In the genomic region with DNA sequence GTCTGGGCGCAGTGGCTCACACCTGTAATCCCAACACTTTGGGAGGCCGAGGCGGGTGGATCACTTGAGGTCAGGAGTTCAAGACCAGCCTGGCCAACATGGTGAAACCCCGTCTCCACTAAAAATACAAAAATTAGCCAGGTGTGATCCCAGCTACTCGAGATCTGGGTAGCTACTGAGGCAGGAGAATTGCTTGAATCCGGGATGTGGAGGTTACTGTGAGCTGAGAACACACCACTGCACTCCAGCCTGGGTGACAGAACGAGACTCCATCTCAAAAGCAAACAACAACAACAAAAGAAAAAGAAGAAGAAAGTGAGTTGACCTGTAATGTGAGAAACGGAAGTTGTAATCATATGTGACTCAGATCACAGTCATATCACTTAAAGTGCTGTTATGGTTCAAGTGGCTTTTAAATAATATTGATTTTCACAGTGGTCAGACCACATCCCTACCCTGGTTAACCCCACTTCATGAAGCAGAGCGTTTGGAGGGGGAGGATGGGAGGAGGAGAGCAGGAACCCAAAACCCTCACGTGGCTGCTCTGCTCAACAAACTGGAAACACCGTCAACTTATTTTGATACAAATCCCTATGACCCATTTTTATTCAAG, we compare ENCODE assay signal across 10 cellular contexts. TPM values are rescaled to one million over a fixed set of nuclear protein-coding genes. Genes with fewer than 3 reads are reported as not detected.
DNase-seq lines count a peak whose midpoint lies in the region; ATAC-seq and TF ChIP-seq lines count a peak whose summit lies in the region.
"Not testable (repeated sequence)": the region's sequence is repeated elsewhere in the genome, so short reads cannot be mapped to it uniquely, and the experiment has no call there.
"Had no signal": no experiment of that assay in that cellular context is flagged by ENCODE, and none has a peak within 500 bp of the region (broad histone marks: within the 10 kb centered on the region; RNA-seq: fewer than 3 reads in every experiment).

No MANE protein-coding gene starts in this region.

- peak overlapping the region; percentile 83 for H3K27ac Mint-ChIP-seq in activated naive CD8-positive, alpha-beta T cell treated with anti-CD3 and anti-CD28 coated beads, Interleukin-2, amount 50 U/mL, for 24 hours

- not testable (repeated sequence) for H4K91ac ChIP-seq in IMR-90 (ENCODE audit: insufficient read depth, low read depth, low read length)

- in situ Hi-C loops in IMR-90 (cut with MboI; ENCODE audit: low sequenced_read_pairs): not testable (repeated sequence)

- not testable (repeated sequence) for H3K9me3 ChIP-seq in IMR-90 (ENCODE audit: control insufficient read depth, insufficient read depth, low read length); lung (ENCODE audit: control insufficient read depth in 2 of 2, insufficient read depth in 1 of 2, low read length in 1 of 2)

- POLR2A ChIA-PET in IMR-90 (lab: Charles Lee; ENCODE audit: unreplicated experiment): not testable (repeated sequence)

- not testable (repeated sequence) for BruUV-seq in IMR-90 (replicated peaks; lab: Mats Ljungman, UMichigan)

- not testable (repeated sequence) for H3K9ac ChIP-seq in IMR-90 (ENCODE audit: low read depth, low read length)

- not testable (repeated sequence) for H3K18ac ChIP-seq in IMR-90 (ENCODE audit: low read depth, low read length)

- not testable (repeated sequence) for H2AK9ac ChIP-seq in IMR-90 (replicated peaks; ENCODE audit: low read depth, low read length, poor library complexity)

- not testable (repeated sequence) for H2BK15ac ChIP-seq in IMR-90 (ENCODE audit: low read depth, low read length)

- DNase-seq in DMS79 (lab: John Stamatoyannopoulos, UW) (peak; percentile 70), IMR-90 (peak; percentile 59), NOMO-1 treated with dmso at 0.1 percent for 144 hours (lab: John Stamatoyannopoulos, UW; ENCODE audit: unreplicated experiment) (peak; percentile 89), lung (ENCODE audit: low spot score) (peak; percentile 51)
- peak; percentile 20 to 30 for DNase-seq in activated CD4-positive, alpha-beta T cell treated with anti-CD3 and anti-CD28 coated beads for 4 hours
- DNase-seq in activated naive CD8-positive, alpha-beta T cell treated with anti-CD3 and anti-CD28 coated beads, Interleukin-2, amount 50 U/mL, for 24 hours: peak; percentile 70
- peak; percentile 43 for DNase-seq in stimulated activated CD8-positive, alpha-beta memory T cell treated with anti-CD3 and anti-CD28 coated beads, Interleukin-4, amount 100 ng/mL, for 24 hours (ENCODE audit: low read depth)

- not testable (repeated sequence) for H3K56ac ChIP-seq in IMR-90 (ENCODE audit: extremely low read depth, insufficient read depth, low read length)

- not testable (repeated sequence) for H2AFZ ChIP-seq in IMR-90 (replicated peaks; ENCODE audit: low read length, poor library complexity)

- not testable (repeated sequence) for H3K4me3 ChIP-seq in IMR-90 (ENCODE audit: insufficient read depth, low read depth, low read length); lung

- not testable (repeated sequence) for TF ChIP-seq CTCF in IMR-90 (conservative IDR thresholded peaks at IDR 0.05; ENCODE audit: low read depth, low read length); lung (IDR thresholded peaks at IDR 0.05; ENCODE audit: control extremely low read depth, extremely low read depth)

- not testable (repeated sequence) for H3K9me3 Mint-ChIP-seq in activated naive CD8-positive, alpha-beta T cell treated with anti-CD3 and anti-CD28 coated beads, Interleukin-2, amount 50 U/mL, for 24 hours

- intact Hi-C loops in IMR-90 (cut with micrococcal nuclease): not testable (repeated sequence)

- not testable (repeated sequence) for H4K8ac ChIP-seq in IMR-90 (ENCODE audit: low read depth in 2 of 2, low read length in 2 of 2)

- H2BK120ac ChIP-seq in IMR-90 (ENCODE audit: low read depth, low read length): not testable (repeated sequence)

- not testable (repeated sequence) for H3K4ac ChIP-seq in IMR-90 (ENCODE audit: low read depth, low read length)

- not testable (repeated sequence) for H4K5ac ChIP-seq in IMR-90 (ENCODE audit: low read depth, low read length)

- H3K27ac ChIP-seq in IMR-90 (ENCODE audit: insufficient read depth, low read length); lung (ENCODE audit: low read depth in 1 of 2, low read length in 1 of 2): not testable (repeated sequence)

- not testable (repeated sequence) for H3K23ac ChIP-seq in IMR-90 (ENCODE audit: low read depth, low read length)

- WGBS in IMR-90 (ENCODE audit: extremely low coverage in 2 of 2, insufficient read length in 1 of 2), 2 experiments: no CpG with 5 or more reads among the region's 11 CpGs
- WGBS in lung, 2 donors: 34 to 50% methylated on average over 11 of the region's 11 CpGs

- peaks cover 75% of the 10 kb centered on the region for H3K27me3 Mint-ChIP-seq in activated naive CD8-positive, alpha-beta T cell treated with anti-CD3 and anti-CD28 coated beads, Interleukin-2, amount 50 U/mL, for 24 hours

- H2AK5ac ChIP-seq in IMR-90 (ENCODE audit: low read depth, low read length): not testable (repeated sequence)

- peaks cover 16% of the 10 kb centered on the region for H3K4me1 Mint-ChIP-seq in activated naive CD8-positive, alpha-beta T cell treated with anti-CD3 and anti-CD28 coated beads, Interleukin-2, amount 50 U/mL, for 24 hours

- H3K79me1 ChIP-seq in IMR-90 (ENCODE audit: low read depth in 1 of 2, low read length in 2 of 2): not testable (repeated sequence)

- not testable (repeated sequence) for H3K9me1 ChIP-seq in IMR-90 (ENCODE audit: insufficient read depth, low read length)

- not testable (repeated sequence) for TF ChIP-seq POLR2A in IMR-90 (IDR thresholded peaks at IDR 0.05; ENCODE audit: low read depth, low read length)

- not testable (repeated sequence) for H3K14ac ChIP-seq in IMR-90 (replicated peaks; ENCODE audit: low read depth, low read length)

- not testable (repeated sequence) for H3K4me1 ChIP-seq in IMR-90 (ENCODE audit: control insufficient read depth, insufficient read depth, low read length); lung (ENCODE audit: control insufficient read depth in 2 of 2, insufficient read depth in 2 of 2, low read length in 2 of 2)

- dilution Hi-C loops in IMR-90 (cut with HindIII; ENCODE audit: low sequenced_read_pairs, unreplicated experiment): not testable (repeated sequence)

- not testable (repeated sequence) for H2BK5ac ChIP-seq in IMR-90 (ENCODE audit: low read depth, low read length, poor library complexity, severe bottlenecking)

- not testable (repeated sequence) for H3K4me2 ChIP-seq in IMR-90 (ENCODE audit: low read depth, low read length)

- not testable (repeated sequence) for H2BK20ac ChIP-seq in IMR-90 (ENCODE audit: low read depth, low read length)

- H3K4me3 Mint-ChIP-seq in activated naive CD8-positive, alpha-beta T cell treated with anti-CD3 and anti-CD28 coated beads, Interleukin-2, amount 50 U/mL, for 24 hours: peak overlapping the region; percentile 51

- CTCF ChIA-PET in IMR-90 (lab: Yijun Ruan, JAX): interaction anchor here (1.1 kb wide), 1 partner anchor 234 kb away, joined by 3 read pairs; no protein-coding TSS in a partner anchor

- ATAC-seq in GM21423 (IDR thresholded peaks at IDR 0.05; ENCODE audit: unreplicated experiment) (peak; percentile 83), IMR-90 (ENCODE audit: low read depth) (peak; percentile 59), lung (ENCODE audit: insufficient read depth, low FRiP score) (peak; percentile 56)
- ATAC-seq in activated naive CD8-positive, alpha-beta T cell treated with anti-CD3 and anti-CD28 coated beads, Interleukin-2, amount 50 U/mL, for 24 hours: peak; percentile 86

- H3K27me3 ChIP-seq in IMR-90 (ENCODE audit: control insufficient read depth, insufficient read depth, low read length): peaks cover 36% of the 10 kb centered on the region
- not testable (repeated sequence) for H3K27me3 ChIP-seq in lung (ENCODE audit: control insufficient read depth, insufficient read depth)

- not testable (repeated sequence) for H4K20me1 ChIP-seq in IMR-90 (ENCODE audit: insufficient read depth, low read length)

- H3K36me3 ChIP-seq in IMR-90 (ENCODE audit: control insufficient read depth, insufficient read depth, low read length); lung (ENCODE audit: control insufficient read depth in 2 of 2, insufficient read depth in 2 of 2, low read length in 2 of 2): not testable (repeated sequence)

- H3K36me3 Mint-ChIP-seq in activated naive CD8-positive, alpha-beta T cell treated with anti-CD3 and anti-CD28 coated beads, Interleukin-2, amount 50 U/mL, for 24 hours (ENCODE audit: low read depth): not testable (repeated sequence)

- TF ChIP-seq RAD21 in IMR-90 (IDR thresholded peaks at IDR 0.05; ENCODE audit: low read length): not testable (repeated sequence)

TF ChIP-seq in IMR-90, 13 proteins besides CTCF, POLR2A, EP300 and RAD21:
- TF ChIP-seq RCOR1 (IDR thresholded peaks at IDR 0.05; ENCODE audit: insufficient replicate concordance, low read length) (peak; percentile 24), BHLHE40 (IDR thresholded peaks at IDR 0.05; ENCODE audit: low read depth, low read length) (peak; percentile 48; the same call in 1 of the 2 replicates), USF2 (IDR thresholded peaks at IDR 0.05; ENCODE audit: low read depth, low read length) (0 out of 2 replicates have a peak, but pooled peaks have one; percentile 16), FOS (IDR thresholded peaks at IDR 0.05; ENCODE audit: low read depth, low read length) (peak; percentile 53; the same call in 1 of the 2 replicates)

RNA-seq across cellular contexts. Expression of gene IGFL1, which starts 33.2 kb away (rescaled TPM):
- total RNA-seq in IMR-90 (2012; rRNA removed) (not detected in 2 replicates), lung (not detected)
- polyA plus RNA-seq in IMR-90 (2012; rRNA removed) (not detected in 2 replicates), lung (not detected)
- polyA plus RNA-seq in IMR-90 (2012; cell fraction: cytosol; rRNA removed): not detected in 2 replicates
- not detected in 2 replicates for polyA plus RNA-seq in IMR-90 (2012; cell fraction: nucleus; rRNA removed; ENCODE audit: low replicate concordance)
- total RNA-seq: breast epithelium had no signal
- polyA plus RNA-seq: IgD-negative memory B cell had no signal

RNA-seq across cellular contexts. Expression of gene HIF3A, which starts 34.1 kb away (rescaled TPM):
- total RNA-seq in IMR-90 (2012; rRNA removed) (not detected in 2 replicates), lung (100 to 1,000 TPM in 1 of 2 donors, 10 to 100 TPM in 1; 85.5 to 315 TPM)
- polyA plus RNA-seq in IMR-90 (2012; rRNA removed) (0.02 and 0.19 TPM in 2 replicates), lung (10 to 100 TPM; 24.1 to 41.3 TPM)
- polyA plus RNA-seq in IMR-90 (2012; cell fraction: cytosol; rRNA removed): 0.03 TPM in 1 of 2 replicates, not detected in the other
- 0.13 and 0.23 TPM in 2 replicates for polyA plus RNA-seq in IMR-90 (2012; cell fraction: nucleus; rRNA removed; ENCODE audit: low replicate concordance)
- polyA plus RNA-seq: IgD-negative memory B cell had no signal

Comparison
In these comparisons a context has a peak if more than half of its experiments do, and no peak if none do; other contexts are left out.
1. DNase-seq: peak in every context shown above with its lines; median percentile 89 in NOMO-1 treated with dmso at 0.1 percent for 144 hours; 70 in DMS79; 70 in activated naive CD8-positive, alpha-beta T cell treated with anti-CD3 and anti-CD28 coated beads, Interleukin-2, amount 50 U/mL, for 24 hours; 59 in IMR-90; 51 in lung; 43 in stimulated activated CD8-positive, alpha-beta memory T cell treated with anti-CD3 and anti-CD28 coated beads, Interleukin-4, amount 100 ng/mL, for 24 hours; 25 in activated CD4-positive, alpha-beta T cell treated with anti-CD3 and anti-CD28 coated beads for 4 hours.
2. RNA of gene HIF3A, which starts 34.1 kb away (total RNA-seq): 85.5 to 315 TPM in lung; not detected in IMR-90; every median in the first group is over 10 times any median in the second.
3. Peak in every context shown above with its lines, with median percentiles within 50 percentile points of each other: ATAC-seq.